Comparison of ENCODE assay signal across 34 cellular contexts in genomic region chr4:22870847-22871246, GRCh38.
"Had no signal": no experiment of that assay in that cellular context is flagged by ENCODE, and none has a peak within 500 bp of the region (broad histone marks: within the 10 kb centered on the region; RNA-seq: fewer than 3 reads in every experiment).

No MANE protein-coding gene starts in this region.

- DNase-seq: Karpas-422, Kasumi-1, MG63, MM.1S, MV-4-11, NCI-H1048, NCI-H1092, NCI-H1092 treated with DMSO at 0.1 percent for 48 hours, NCI-H1105, NCI-H1105 treated with DMSO at 0.1 percent for 48 hours, NCI-H1417, NCI-H1417 treated with DMSO at 0.1 percent for 48 hours, NCI-H1436, NCI-H1436 treated with DMSO at 0.1 percent for 48 hours, NCI-H146, NCI-H1694, NCI-H1694 treated with DMSO at 0.1 percent for 48 hours, NCI-H187, NCI-H187 treated with DMSO at 0.1 percent for 48 hours, NCI-H1930, NCI-H2029, NCI-H2029 treated with DMSO at 0.1 percent for 48 hours, NCI-H2081, NCI-H2081 treated with DMSO at 0.1 percent for 48 hours, NCI-H2107, NCI-H2171, NCI-H2171 treated with DMSO at 0.1 percent for 48 hours, NCI-H2227 treated with DMSO at 0.1 percent for 48 hours, NCI-H226, NCI-H345, NCI-H446, NCI-H446 treated with DMSO at 0.1 percent for 48 hours, NCI-H510A treated with DMSO at 0.1 percent for 48 hours had no signal

- H3K4me2 ChIP-seq: KMS-11 had no signal

- H3K9me3 ChIP-seq: MG63 had no signal

- H3K4me3 ChIP-seq: MG63 had no signal

- H3K9ac ChIP-seq: KMS-11 had no signal

- H3K27ac ChIP-seq: KMS-11 had no signal

- H3K36me3 ChIP-seq: MG63 had no signal

- H3K27me3 ChIP-seq: MG63 had no signal
